Comparison of ENCODE assay signal across 8 cellular contexts in the genomic region with DNA sequence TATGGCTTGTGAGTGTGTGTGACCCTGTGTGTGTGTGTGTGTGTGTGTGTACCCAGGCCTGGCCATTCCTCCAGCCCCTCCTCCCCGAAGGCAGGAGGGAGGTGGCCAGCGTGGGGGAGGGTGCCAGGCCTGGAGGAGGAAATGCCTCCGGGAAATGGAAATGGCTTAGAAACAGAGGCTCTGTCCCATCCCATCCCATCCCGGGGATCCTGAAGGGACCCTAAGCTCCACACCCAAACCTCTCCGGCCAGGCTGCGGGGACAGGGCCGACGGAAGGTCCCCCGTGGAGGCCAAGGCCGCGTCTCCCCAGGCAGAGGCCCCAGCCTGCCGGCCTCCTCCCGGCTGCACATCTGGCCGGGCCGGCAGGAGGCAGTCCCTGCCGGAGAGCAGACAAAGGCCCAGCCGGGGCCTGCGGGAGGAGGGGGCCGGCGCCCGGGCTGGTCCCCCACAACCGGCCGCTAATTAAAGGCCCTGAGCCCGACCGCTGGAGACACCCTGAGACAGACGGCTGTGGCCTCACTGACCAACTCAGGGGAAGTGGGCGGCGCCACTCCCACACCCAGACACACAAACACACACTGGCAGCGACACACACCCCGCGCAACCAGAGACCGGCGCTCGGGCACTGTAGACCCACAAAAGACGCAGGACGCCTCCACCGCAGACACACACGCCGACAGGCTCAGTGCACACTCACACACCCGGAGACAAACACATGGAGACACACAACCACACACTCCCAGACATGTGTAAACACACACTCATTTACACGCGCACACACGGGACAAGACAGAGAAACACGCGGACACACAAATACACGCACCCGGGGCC. TPM values are rescaled to one million over a fixed set of nuclear protein-coding genes. Genes with fewer than 3 reads are reported as not detected.
DNase-seq lines count a peak whose midpoint lies in the region; ATAC-seq and TF ChIP-seq lines count a peak whose summit lies in the region.

No MANE protein-coding gene starts in this region.

- H3K4me1 ChIP-seq in muscle layer of duodenum (ENCODE audit: control insufficient read depth in 1 of 2, insufficient read depth in 2 of 2, low read length in 2 of 2) (peaks cover 0 to 20% of the 10 kb centered on the region in 2 donors), aorta (ENCODE audit: control insufficient read depth in 1 of 2, insufficient read depth in 2 of 2, low read length in 2 of 2) (no peaks in the 10 kb centered on the region)

- H3K36me3 ChIP-seq in H7 (replicated peaks; ENCODE audit: control insufficient read depth, insufficient read depth, low read length) (no peaks in the 10 kb centered on the region; the same call in 1 of the 2 replicates), muscle layer of duodenum (ENCODE audit: control insufficient read depth in 1 of 2, insufficient read depth in 2 of 2, low read length in 2 of 2) (peaks cover 0 to 11% of the 10 kb centered on the region in 2 donors), aorta (ENCODE audit: control insufficient read depth in 1 of 2, insufficient read depth in 2 of 2, low read length in 1 of 2) (peaks cover 0 to 3% of the 10 kb centered on the region in 2 donors)

- H3K9me3 ChIP-seq in muscle layer of duodenum (ENCODE audit: control insufficient read depth in 1 of 2, low read length in 2 of 2) (peaks cover 0 to 8% of the 10 kb centered on the region in 2 donors), aorta (ENCODE audit: control insufficient read depth, low read length) (no peaks in the 10 kb centered on the region)

- H3K27ac ChIP-seq in muscle layer of duodenum (ENCODE audit: low read length) (peak overlapping the region; percentile 39), aorta (ENCODE audit: low read depth in 1 of 2, low read length in 2 of 2) (peak overlapping the region in 1 of 2 donors; percentile 82)

- TF ChIP-seq CTCF in WI38 (IDR thresholded peaks at IDR 0.05; ENCODE audit: low read depth, low read length): no peak

- intact Hi-C loops in aorta (cut with DNase I): no loop called here

- peak; percentile 40 for ATAC-seq in esophagus mucosa
- peak; percentile 71 for ATAC-seq in aorta (ENCODE audit: low FRiP score)
- no peak for ATAC-seq in GM21737 (IDR thresholded peaks at IDR 0.05; ENCODE audit: unreplicated experiment)

- peak; percentile 97 for DNase-seq in H7
- peak; percentile 89 to 90 for DNase-seq in aorta
- no peak for DNase-seq in NCI-H748 treated with DMSO at 0.1 percent for 48 hours (lab: John Stamatoyannopoulos, UW)
- DNase-seq in LoVo (ENCODE audit: low spot score): no peak

- 0 to 3% methylated on average over 40 to 47 of the region's 47 CpGs for WGBS in aorta, 2 donors

- H3K27me3 ChIP-seq in H7 (ENCODE audit: control insufficient read depth, insufficient read depth, low read length): no peaks in the 10 kb centered on the region
- peaks cover 8% of the 10 kb centered on the region for H3K27me3 ChIP-seq in muscle layer of duodenum (ENCODE audit: low read depth, low read length)
- no peaks in the 10 kb centered on the region for H3K27me3 ChIP-seq in aorta (ENCODE audit: control insufficient read depth in 1 of 2, insufficient read depth in 2 of 2, low read length in 1 of 2)

- H3K4me3 ChIP-seq in H7 (ENCODE audit: insufficient read depth, low read depth, low read length) (peak overlapping the region; percentile 89), WI38 (ENCODE audit: low read depth, low read length) (peak overlapping the region; percentile 69), muscle layer of duodenum (ENCODE audit: low read depth in 1 of 2, low read length in 2 of 2) (peak overlapping the region; percentile 80 to 88), aorta (ENCODE audit: low read length in 2 of 2) (peak overlapping the region; percentile 67 to 81)

RNA-seq across cellular contexts. Expression of a gene that starts 1.1 kb away (rescaled TPM):
- 23.2 and 32.9 TPM in 2 replicates for total RNA-seq in H7 (2014; rRNA removed; shearing (Covaris generic))
- total RNA-seq in esophagus mucosa (1.9 TPM), aorta (100 to 1,000 TPM in 1 of 2 donors, 10 to 100 TPM in 1; 58.1 to 188 TPM)
- 100 to 1,000 TPM in 1 of 2 donors, 10 to 100 TPM in 1; 18.8 to 264 TPM for polyA plus RNA-seq in aorta

RNA-seq across cellular contexts. Expression of a gene that starts 21.0 kb away (rescaled TPM):
- not detected in 2 replicates for total RNA-seq in H7 (2014; rRNA removed; shearing (Covaris generic))
- total RNA-seq in esophagus mucosa: not detected
- total RNA-seq in aorta: not detected
- polyA plus RNA-seq in aorta: not detected

RNA-seq across cellular contexts. Expression of a gene that starts 32.2 kb away (rescaled TPM):
- total RNA-seq in H7 (2014; rRNA removed; shearing (Covaris generic)): 3.0 and 4.5 TPM in 2 replicates
- total RNA-seq in esophagus mucosa: 3.8 TPM
- total RNA-seq in aorta: 10 to 100 TPM; 30.3 to 63.8 TPM
- 10 to 100 TPM in 1 of 2 donors, 1 to 10 TPM in 1; 2.1 to 10.0 TPM for polyA plus RNA-seq in aorta

Comparison
In these comparisons a context has a peak if more than half of its experiments do, and no peak if none do; other contexts are left out.
1. DNase-seq: peak in H7 (single experiment) and aorta (2 of 2); none in NCI-H748 treated with DMSO at 0.1 percent for 48 hours (single experiment) and LoVo (single experiment).
2. Peak in every context shown above with its lines, with median percentiles within 50 percentile points of each other: H3K4me3 ChIP-seq.